8 cellular contexts compared by ENCODE assay signal in the genomic region with DNA sequence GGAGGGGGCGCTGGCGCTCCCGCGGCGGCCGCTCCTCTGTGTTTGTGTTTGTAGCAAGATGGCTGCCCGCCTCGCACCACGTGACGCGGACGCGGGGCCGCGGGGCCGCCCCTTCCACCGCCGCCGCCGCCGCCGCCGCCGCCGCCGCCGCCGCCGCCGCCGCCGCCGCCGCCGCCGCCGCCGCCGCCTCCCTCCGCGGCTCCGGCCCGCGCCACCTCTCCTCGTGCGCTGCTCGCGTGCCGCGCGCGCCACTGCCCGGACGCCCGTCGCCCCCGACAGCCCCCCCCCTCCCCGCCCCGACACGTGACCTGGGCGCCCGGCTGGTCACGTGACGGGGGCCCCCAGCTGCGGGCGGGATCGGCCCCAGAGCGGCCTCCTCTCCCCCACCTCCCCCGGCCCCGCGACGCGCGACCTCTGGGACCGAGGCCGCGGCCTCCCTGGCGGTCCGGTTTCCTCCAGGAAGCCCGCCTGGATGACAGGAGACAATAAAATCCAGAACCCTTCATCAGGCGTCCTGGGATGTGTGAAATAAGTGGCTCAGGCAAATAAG. TPM values are rescaled to one million over a fixed set of nuclear protein-coding genes. Genes with fewer than 3 reads are reported as not detected.
DNase-seq lines count a peak whose midpoint lies in the region; ATAC-seq and TF ChIP-seq lines count a peak whose summit lies in the region.

A gene with protein sequence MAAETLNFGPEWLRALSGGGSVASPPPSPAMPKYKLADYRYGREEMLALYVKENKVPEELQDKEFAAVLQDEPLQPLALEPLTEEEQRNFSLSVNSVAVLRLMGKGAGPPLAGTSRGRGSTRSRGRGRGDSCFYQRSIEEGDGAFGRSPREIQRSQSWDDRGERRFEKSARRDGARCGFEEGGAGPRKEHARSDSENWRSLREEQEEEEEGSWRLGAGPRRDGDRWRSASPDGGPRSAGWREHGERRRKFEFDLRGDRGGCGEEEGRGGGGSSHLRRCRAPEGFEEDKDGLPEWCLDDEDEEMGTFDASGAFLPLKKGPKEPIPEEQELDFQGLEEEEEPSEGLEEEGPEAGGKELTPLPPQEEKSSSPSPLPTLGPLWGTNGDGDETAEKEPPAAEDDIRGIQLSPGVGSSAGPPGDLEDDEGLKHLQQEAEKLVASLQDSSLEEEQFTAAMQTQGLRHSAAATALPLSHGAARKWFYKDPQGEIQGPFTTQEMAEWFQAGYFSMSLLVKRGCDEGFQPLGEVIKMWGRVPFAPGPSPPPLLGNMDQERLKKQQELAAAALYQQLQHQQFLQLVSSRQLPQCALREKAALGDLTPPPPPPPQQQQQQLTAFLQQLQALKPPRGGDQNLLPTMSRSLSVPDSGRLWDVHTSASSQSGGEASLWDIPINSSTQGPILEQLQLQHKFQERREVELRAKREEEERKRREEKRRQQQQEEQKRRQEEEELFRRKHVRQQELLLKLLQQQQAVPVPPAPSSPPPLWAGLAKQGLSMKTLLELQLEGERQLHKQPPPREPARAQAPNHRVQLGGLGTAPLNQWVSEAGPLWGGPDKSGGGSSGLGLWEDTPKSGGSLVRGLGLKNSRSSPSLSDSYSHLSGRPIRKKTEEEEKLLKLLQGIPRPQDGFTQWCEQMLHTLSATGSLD (N-terminal part only) (minus strand): TSS at position 55 of the 550 bp plus-strand sequence. CDS start 6,012 bp downstream, outside the sequence.

- peak within 1 kb of the TSS; percentile 68 for H3K4me3 ChIP-seq in effector memory CD4-positive, alpha-beta T cell (ENCODE audit: insufficient read depth, low read depth, low read length, poor library complexity, severe bottlenecking)

- no peaks in the 10 kb centered on the region for H3K27me3 ChIP-seq in effector memory CD4-positive, alpha-beta T cell (replicated peaks; ENCODE audit: control insufficient read depth, insufficient read depth, low read length, poor library complexity, severe bottlenecking)

- H3K4me3 Mint-ChIP-seq in activated CD8-positive, alpha-beta T cell treated with anti-CD3 and anti-CD28 coated beads for 36 hours, result peak within 1 kb of the TSS; percentile 88

- peak within 1 kb of the TSS; percentile 46 for H3K27ac ChIP-seq in effector memory CD4-positive, alpha-beta T cell (ENCODE audit: insufficient read depth, low read length, poor library complexity, severe bottlenecking)

- DNase-seq in GM13976 (ENCODE audit: low spot score), result peak; percentile 89
- peak; percentile 83 for DNase-seq in NCI-H748 (lab: John Stamatoyannopoulos, UW; ENCODE audit: unreplicated experiment)
- DNase-seq in activated CD8-positive, alpha-beta T cell treated with anti-CD3 and anti-CD28 coated beads for 36 hours, result peak; percentile 79
- DNase-seq in effector memory CD4-positive, alpha-beta T cell, result peak; percentile 49 to 74 (median 60)
- DNase-seq in lung microvascular endothelial cell (ENCODE audit: low read depth in 2 of 2), result peak; percentile 62 to 80
- DNase-seq in stimulated activated CD4-positive, alpha-beta T cell treated with anti-CD3 and anti-CD28 coated beads, TNF-alpha, amount 100 ng/mL, for 48 hours (ENCODE audit: low read depth in 3 of 3), result peak in 2 of 3 donors; percentile 54 to 58
- no peak for DNase-seq in KG1 (lab: John Stamatoyannopoulos, UW)

- CTCF ChIA-PET in activated CD8-positive, alpha-beta T cell treated with anti-CD3 and anti-CD28 coated beads for 36 hours (lab: Charles Lee), result interaction anchor here (4.1 to 10.1 kb wide), 2 partner anchors 11 to 60 kb away, joined by 46 to 162 read pairs; a partner anchor contains a TSS

- intact Hi-C loops in activated CD8-positive, alpha-beta T cell treated with anti-CD3 and anti-CD28 coated beads for 36 hours (cut with micrococcal nuclease), result loop anchor here (10.0 kb wide), 1 partner anchor 219 kb away; a partner anchor contains a TSS

- peak within 1 kb of the TSS; percentile 91 for H3K27ac Mint-ChIP-seq in activated CD8-positive, alpha-beta T cell treated with anti-CD3 and anti-CD28 coated beads for 36 hours

- in situ Hi-C loops in GM13976 (cut with MboI; ENCODE audit: low sequenced_read_pairs, unreplicated experiment), result no loop called here

- no peak for TF ChIP-seq CTCF in GM13976 (IDR thresholded peaks at IDR 0.05; ENCODE audit: borderline replicate concordance, control extremely low read depth, extremely low read depth, insufficient read depth, missing control alignments)
- no peak for TF ChIP-seq CTCF in activated CD8-positive, alpha-beta T cell treated with anti-CD3 and anti-CD28 coated beads for 36 hours (IDR thresholded peaks at IDR 0.05)

- ATAC-seq in HG02852 (IDR thresholded peaks at IDR 0.05; ENCODE audit: unreplicated experiment), result peak; percentile 46
- peak; percentile 53 for ATAC-seq in activated CD8-positive, alpha-beta T cell treated with anti-CD3 and anti-CD28 coated beads for 36 hours

- peaks cover 23% of the 10 kb centered on the region for H3K4me1 ChIP-seq in effector memory CD4-positive, alpha-beta T cell (ENCODE audit: control insufficient read depth, insufficient read depth, low read length, poor library complexity, severe bottlenecking)

- H3K4me1 Mint-ChIP-seq in activated CD8-positive, alpha-beta T cell treated with anti-CD3 and anti-CD28 coated beads for 36 hours (ENCODE audit: low read depth), result peaks cover 39% of the 10 kb centered on the region

- H3K9me3 Mint-ChIP-seq in activated CD8-positive, alpha-beta T cell treated with anti-CD3 and anti-CD28 coated beads for 36 hours, result no peaks in the 10 kb centered on the region

- H3K27me3 Mint-ChIP-seq in activated CD8-positive, alpha-beta T cell treated with anti-CD3 and anti-CD28 coated beads for 36 hours, result no peaks in the 10 kb centered on the region

- peaks cover 11% of the 10 kb centered on the region for H3K36me3 Mint-ChIP-seq in activated CD8-positive, alpha-beta T cell treated with anti-CD3 and anti-CD28 coated beads for 36 hours (ENCODE audit: low read depth)

- POLR2A ChIA-PET in activated CD8-positive, alpha-beta T cell treated with anti-CD3 and anti-CD28 coated beads for 36 hours (lab: Charles Lee), result interaction anchor here (1.4 to 8.3 kb wide), 4 partner anchors 11 to 20 kb away, joined by 3 to 94 read pairs (median 20); a partner anchor contains a TSS

- no peaks in the 10 kb centered on the region for H3K9me3 ChIP-seq in effector memory CD4-positive, alpha-beta T cell (ENCODE audit: control insufficient read depth, low read length)

- no peaks in the 10 kb centered on the region for H3K36me3 ChIP-seq in effector memory CD4-positive, alpha-beta T cell (ENCODE audit: control insufficient read depth, insufficient read depth, low read length)

RNA-seq across cellular contexts. Expression of the gene that starts here (rescaled TPM):
- total RNA-seq in activated CD8-positive, alpha-beta T cell treated with anti-CD3 and anti-CD28 coated beads for 36 hours, result 10 to 100 TPM; 36.9 to 41.5 TPM
- 8.1 and 14.9 TPM in 2 replicates for total RNA-seq in lung microvascular endothelial cell
